ENCODE assay signal across 1 cellular context in the genomic region with DNA sequence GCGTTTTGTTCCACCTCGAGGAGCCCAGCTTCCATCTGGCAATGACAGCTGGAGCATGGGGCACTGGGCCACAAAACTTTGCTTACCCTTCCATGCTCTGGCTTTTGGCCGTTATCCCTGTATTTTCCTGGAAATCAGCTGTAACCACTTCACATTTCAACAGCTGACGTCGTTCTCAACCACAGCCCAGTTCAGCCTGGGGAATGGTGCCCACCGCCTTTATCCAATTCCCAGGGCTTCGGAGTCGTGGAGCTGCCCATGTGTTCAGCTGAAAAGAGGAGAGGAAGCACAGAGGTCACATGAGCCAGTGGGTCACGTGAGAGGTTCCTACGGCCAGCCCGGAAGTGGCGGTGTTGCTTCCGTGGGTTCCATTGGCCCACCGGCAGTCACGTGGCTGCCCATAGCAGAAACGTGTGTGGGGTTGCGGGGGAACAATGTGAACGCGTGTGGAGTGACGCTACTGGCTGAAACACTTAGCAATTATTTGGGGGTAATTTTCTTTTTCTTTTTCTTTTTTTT.
TF ChIP-seq lines count a peak whose summit lies in the region.

No MANE protein-coding gene starts in this region.

TF ChIP-seq in H1, 55 proteins besides CTCF, POLR2A, EP300 and RAD21:
- TF ChIP-seq, protein P1, sequence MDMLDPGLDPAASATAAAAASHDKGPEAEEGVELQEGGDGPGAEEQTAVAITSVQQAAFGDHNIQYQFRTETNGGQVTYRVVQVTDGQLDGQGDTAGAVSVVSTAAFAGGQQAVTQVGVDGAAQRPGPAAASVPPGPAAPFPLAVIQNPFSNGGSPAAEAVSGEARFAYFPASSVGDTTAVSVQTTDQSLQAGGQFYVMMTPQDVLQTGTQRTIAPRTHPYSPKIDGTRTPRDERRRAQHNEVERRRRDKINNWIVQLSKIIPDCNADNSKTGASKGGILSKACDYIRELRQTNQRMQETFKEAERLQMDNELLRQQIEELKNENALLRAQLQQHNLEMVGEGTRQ (IDR thresholded peaks at IDR 0.05; ENCODE audit: low read length), result peak; percentile 61
- TF ChIP-seq RFX5 (IDR thresholded peaks at IDR 0.05; ENCODE audit: borderline replicate concordance, low read depth, low read length) (no peak), KDM5A (IDR thresholded peaks at IDR 0.05; ENCODE audit: low read length) (no peak), YY1 (IDR thresholded peaks at IDR 0.05; ENCODE audit: low read depth, low read length) (no peak), KDM4A (IDR thresholded peaks at IDR 0.05; ENCODE audit: low read depth, low read length, severe bottlenecking) (no peak), HDAC2 (IDR thresholded peaks at IDR 0.05; ENCODE audit: borderline replicate concordance in 1 of 2, low read depth in 2 of 2, low read length in 2 of 2) (no peak), SUZ12 (IDR thresholded peaks at IDR 0.05; ENCODE audit: low read length) (no peak), SRF (IDR thresholded peaks at IDR 0.05; ENCODE audit: low read depth, low read length) (no peak), FOSL1 (IDR thresholded peaks at IDR 0.05; ENCODE audit: insufficient read depth, low read depth, low read length) (no peak), POU5F1 (IDR thresholded peaks at IDR 0.05; ENCODE audit: low read depth, low read length) (no peak), SP4 (IDR thresholded peaks at IDR 0.05; ENCODE audit: low read length) (no peak)
- TF ChIP-seq, protein P2, sequence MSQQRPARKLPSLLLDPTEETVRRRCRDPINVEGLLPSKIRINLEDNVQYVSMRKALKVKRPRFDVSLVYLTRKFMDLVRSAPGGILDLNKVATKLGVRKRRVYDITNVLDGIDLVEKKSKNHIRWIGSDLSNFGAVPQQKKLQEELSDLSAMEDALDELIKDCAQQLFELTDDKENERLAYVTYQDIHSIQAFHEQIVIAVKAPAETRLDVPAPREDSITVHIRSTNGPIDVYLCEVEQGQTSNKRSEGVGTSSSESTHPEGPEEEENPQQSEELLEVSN (IDR thresholded peaks at IDR 0.05), result peak; percentile 37; the same call in 1 of the 2 replicates
- TF ChIP-seq, protein P3, sequence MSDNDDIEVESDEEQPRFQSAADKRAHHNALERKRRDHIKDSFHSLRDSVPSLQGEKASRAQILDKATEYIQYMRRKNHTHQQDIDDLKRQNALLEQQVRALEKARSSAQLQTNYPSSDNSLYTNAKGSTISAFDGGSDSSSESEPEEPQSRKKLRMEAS (IDR thresholded peaks at IDR 0.05), result peak; percentile 70
TF ChIP-seq in H1: peak in this region for 3.
